In genomic region chr10:121753726-121754476, GRCh38 we compare ENCODE assay signal across 1 cellular context.
TF ChIP-seq lines count a peak whose summit lies in the region.

No MANE protein-coding gene starts in this region.

TF ChIP-seq in HepG2, 621 proteins besides CTCF, POLR2A, EP300 and RAD21 (continued from another document):
- TF ChIP-seq, protein P1, sequence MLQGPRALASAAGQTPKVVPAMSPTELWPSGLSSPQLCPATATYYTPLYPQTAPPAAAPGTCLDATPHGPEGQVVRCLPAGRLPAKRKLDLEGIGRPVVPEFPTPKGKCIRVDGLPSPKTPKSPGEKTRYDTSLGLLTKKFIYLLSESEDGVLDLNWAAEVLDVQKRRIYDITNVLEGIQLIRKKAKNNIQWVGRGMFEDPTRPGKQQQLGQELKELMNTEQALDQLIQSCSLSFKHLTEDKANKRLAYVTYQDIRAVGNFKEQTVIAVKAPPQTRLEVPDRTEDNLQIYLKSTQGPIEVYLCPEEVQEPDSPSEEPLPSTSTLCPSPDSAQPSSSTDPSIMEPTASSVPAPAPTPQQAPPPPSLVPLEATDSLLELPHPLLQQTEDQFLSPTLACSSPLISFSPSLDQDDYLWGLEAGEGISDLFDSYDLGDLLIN (CRISPR knock-in tag; IDR thresholded peaks at IDR 0.05; ENCODE audit: borderline replicate concordance): no peak
